Comparison of ENCODE assay signal across 8 cellular contexts in genomic region chr1:80218112-80218511, GRCh38.
DNase-seq lines count a peak whose midpoint lies in the region; ATAC-seq and TF ChIP-seq lines count a peak whose summit lies in the region.

No MANE protein-coding gene starts in this region.

- CTCF ChIA-PET in activated CD8-positive, alpha-beta memory T cell treated with anti-CD3 and anti-CD28 coated beads, Interleukin-2, amount 10 ng/mL, durations not matched to agents 7 days and 5 days (lab: Charles Lee): interaction anchor here (1.5 kb wide), 1 partner anchor 13 kb away, joined by 4 read pairs; no protein-coding TSS in a partner anchor

- intact Hi-C loops in Right ventricle myocardium superior (cut with DNase I) (no loop called here), cardiac septum (cut with DNase I) (no loop called here)

- no peak overlapping the region for H3K4me3 Mint-ChIP-seq in chondrocyte (ENCODE audit: unreplicated experiment)
- no peak overlapping the region for H3K4me3 Mint-ChIP-seq in activated CD8-positive, alpha-beta memory T cell treated with anti-CD3 and anti-CD28 coated beads, Interleukin-2, amount 10 ng/mL, durations not matched to agents 7 days and 5 days

- peak; percentile 80 for TF ChIP-seq CTCF in chondrocyte (IDR thresholded peaks at IDR 0.05)

- H3K36me3 Mint-ChIP-seq in chondrocyte (ENCODE audit: low read depth): no peaks in the 10 kb centered on the region
- H3K36me3 Mint-ChIP-seq in activated CD8-positive, alpha-beta memory T cell treated with anti-CD3 and anti-CD28 coated beads, Interleukin-2, amount 10 ng/mL, durations not matched to agents 7 days and 5 days: no peaks in the 10 kb centered on the region

- no peak overlapping the region for H3K27ac Mint-ChIP-seq in chondrocyte (ENCODE audit: unreplicated experiment)
- H3K27ac Mint-ChIP-seq in activated CD8-positive, alpha-beta memory T cell treated with anti-CD3 and anti-CD28 coated beads, Interleukin-2, amount 10 ng/mL, durations not matched to agents 7 days and 5 days: no peak overlapping the region

- DNase-seq in Right ventricle myocardium superior: no peak
- DNase-seq in cardiac septum (ENCODE audit: low spot score): no peak
- DNase-seq in NCI-H510A (lab: John Stamatoyannopoulos, UW): peak; percentile 8
- DNase-seq in chondrocyte (ENCODE audit: low spot score): no peak
- peak; percentile 73 for DNase-seq in myocyte (ENCODE audit: low read depth)
- no peak for DNase-seq in activated CD8-positive, alpha-beta memory T cell treated with anti-CD3 and anti-CD28 coated beads, Interleukin-2, amount 10 ng/mL, durations not matched to agents 7 days and 5 days
- DNase-seq in T-helper 9 cell: no peak

- no peaks in the 10 kb centered on the region for H3K27me3 Mint-ChIP-seq in chondrocyte (ENCODE audit: low read depth)
- H3K27me3 Mint-ChIP-seq in activated CD8-positive, alpha-beta memory T cell treated with anti-CD3 and anti-CD28 coated beads, Interleukin-2, amount 10 ng/mL, durations not matched to agents 7 days and 5 days: no peaks in the 10 kb centered on the region

- H3K4me1 Mint-ChIP-seq in chondrocyte (ENCODE audit: low read depth): peaks cover 10% of the 10 kb centered on the region
- H3K4me1 Mint-ChIP-seq in activated CD8-positive, alpha-beta memory T cell treated with anti-CD3 and anti-CD28 coated beads, Interleukin-2, amount 10 ng/mL, durations not matched to agents 7 days and 5 days: no peaks in the 10 kb centered on the region

- ATAC-seq in Right ventricle myocardium superior (ENCODE audit: poor library complexity) (peak; percentile 65), HG02938 (IDR thresholded peaks at IDR 0.05; ENCODE audit: unreplicated experiment) (peak; percentile 54)
- ATAC-seq in activated CD8-positive, alpha-beta memory T cell treated with anti-CD3 and anti-CD28 coated beads, Interleukin-2, amount 10 ng/mL, durations not matched to agents 7 days and 5 days: no peak

- no peaks in the 10 kb centered on the region for H3K9me3 Mint-ChIP-seq in chondrocyte (ENCODE audit: low read depth)
- H3K9me3 Mint-ChIP-seq in activated CD8-positive, alpha-beta memory T cell treated with anti-CD3 and anti-CD28 coated beads, Interleukin-2, amount 10 ng/mL, durations not matched to agents 7 days and 5 days (ENCODE audit: low read depth): no peaks in the 10 kb centered on the region

Comparison
In these comparisons a context has a peak if more than half of its experiments do, and no peak if none do; other contexts are left out.
1. DNase-seq: peak in NCI-H510A (single experiment) and myocyte (single experiment); none in Right ventricle myocardium superior (single experiment), cardiac septum (single experiment), chondrocyte (single experiment), activated CD8-positive, alpha-beta memory T cell treated with anti-CD3 and anti-CD28 coated beads, Interleukin-2, amount 10 ng/mL, durations not matched to agents 7 days and 5 days (single experiment) and T-helper 9 cell (single experiment).